ENCODE assay signal across 1 cellular context in the genomic region with DNA sequence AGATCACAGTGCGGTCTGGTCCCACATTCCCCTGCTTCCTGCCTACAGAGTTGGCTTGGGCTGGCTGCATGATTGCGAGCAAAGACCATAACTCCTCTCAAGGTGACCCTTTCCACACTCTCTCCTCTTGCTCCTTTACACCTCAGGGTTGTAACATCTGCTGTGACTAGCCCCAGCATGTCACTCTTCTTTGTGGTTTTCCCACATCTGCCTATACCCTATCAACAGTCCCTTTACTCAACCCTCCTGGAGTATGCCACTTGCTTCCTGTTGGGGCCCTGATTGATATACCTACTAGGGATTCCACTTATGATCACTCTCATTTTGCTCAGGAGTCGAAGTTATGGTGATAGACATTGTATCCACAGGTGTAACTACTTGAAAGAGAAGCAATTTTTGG.
TF ChIP-seq lines count a peak whose summit lies in the region.

No MANE protein-coding gene starts in this region.

TF ChIP-seq in IMR-90, 13 proteins besides CTCF, POLR2A, EP300 and RAD21:
- TF ChIP-seq SMC3 (IDR thresholded peaks at IDR 0.05; ENCODE audit: low read depth, low read length) (no peak), NFE2L2 (IDR thresholded peaks at IDR 0.05; ENCODE audit: low read depth, low read length) (no peak), BHLHE40 (IDR thresholded peaks at IDR 0.05; ENCODE audit: low read depth, low read length) (no peak), RFX5 (IDR thresholded peaks at IDR 0.05; ENCODE audit: low read depth, low read length) (no peak), MAFK (IDR thresholded peaks at IDR 0.05; ENCODE audit: low read depth, low read length) (no peak), RCOR1 (IDR thresholded peaks at IDR 0.05; ENCODE audit: insufficient replicate concordance, low read length) (no peak), MXI1 (IDR thresholded peaks at IDR 0.05; ENCODE audit: borderline replicate concordance, low read depth, low read length) (no peak), CEBPB (IDR thresholded peaks at IDR 0.05; ENCODE audit: low read depth, low read length) (no peak), FOS (IDR thresholded peaks at IDR 0.05; ENCODE audit: low read depth, low read length) (no peak), CHD1 (IDR thresholded peaks at IDR 0.05; ENCODE audit: low read depth, low read length) (no peak), MAZ (IDR thresholded peaks at IDR 0.05; ENCODE audit: borderline replicate concordance, low read depth, low read length) (no peak)
- TF ChIP-seq, protein P1, sequence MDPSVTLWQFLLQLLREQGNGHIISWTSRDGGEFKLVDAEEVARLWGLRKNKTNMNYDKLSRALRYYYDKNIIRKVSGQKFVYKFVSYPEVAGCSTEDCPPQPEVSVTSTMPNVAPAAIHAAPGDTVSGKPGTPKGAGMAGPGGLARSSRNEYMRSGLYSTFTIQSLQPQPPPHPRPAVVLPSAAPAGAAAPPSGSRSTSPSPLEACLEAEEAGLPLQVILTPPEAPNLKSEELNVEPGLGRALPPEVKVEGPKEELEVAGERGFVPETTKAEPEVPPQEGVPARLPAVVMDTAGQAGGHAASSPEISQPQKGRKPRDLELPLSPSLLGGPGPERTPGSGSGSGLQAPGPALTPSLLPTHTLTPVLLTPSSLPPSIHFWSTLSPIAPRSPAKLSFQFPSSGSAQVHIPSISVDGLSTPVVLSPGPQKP (IDR thresholded peaks at IDR 0.05; ENCODE audit: borderline replicate concordance, low read depth, low read length): no peak
- TF ChIP-seq, protein P2, sequence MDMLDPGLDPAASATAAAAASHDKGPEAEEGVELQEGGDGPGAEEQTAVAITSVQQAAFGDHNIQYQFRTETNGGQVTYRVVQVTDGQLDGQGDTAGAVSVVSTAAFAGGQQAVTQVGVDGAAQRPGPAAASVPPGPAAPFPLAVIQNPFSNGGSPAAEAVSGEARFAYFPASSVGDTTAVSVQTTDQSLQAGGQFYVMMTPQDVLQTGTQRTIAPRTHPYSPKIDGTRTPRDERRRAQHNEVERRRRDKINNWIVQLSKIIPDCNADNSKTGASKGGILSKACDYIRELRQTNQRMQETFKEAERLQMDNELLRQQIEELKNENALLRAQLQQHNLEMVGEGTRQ (IDR thresholded peaks at IDR 0.05; ENCODE audit: low read depth, low read length): no peak
